In genomic region chr12:65279387-65280112, GRCh38 we compare ENCODE assay signal across 9 cellular contexts. TPM values are rescaled to one million over a fixed set of nuclear protein-coding genes. Genes with fewer than 3 reads are reported as not detected.
A peak's percentile ranks its signal among the peaks of the same experiment; 100 is the strongest.
DNase-seq lines count a peak whose midpoint lies in the region; ATAC-seq and TF ChIP-seq lines count a peak whose summit lies in the region.
"Had no signal": no experiment of that assay in that cellular context is flagged by ENCODE, and none has a peak within 500 bp of the region (broad histone marks: within the 10 kb centered on the region; RNA-seq: fewer than 3 reads in every experiment).

No MANE protein-coding gene starts in this region.

- peaks cover 31% of the 10 kb centered on the region for H3K27me3 ChIP-seq in ectodermal cell (ENCODE audit: control insufficient read depth, insufficient read depth, low read length, poor library complexity, severe bottlenecking)

- no peaks in the 10 kb centered on the region for H3K36me3 ChIP-seq in ectodermal cell (ENCODE audit: control insufficient read depth, insufficient read depth, low read length)

- H3K27me3 Mint-ChIP-seq in neural crest cell (ENCODE audit: low read depth) = peaks cover 24% of the 10 kb centered on the region

- DNase-seq in M059J (ENCODE audit: low read depth) = peak; percentile 36
- DNase-seq in neural crest cell (ENCODE audit: low read depth, low spot score) = no peak
- DNase-seq in AG20443 (ENCODE audit: low spot score) = no peak
- DNase-seq in SIG-M5 treated with dmso at 0.1 percent for 504 hours (lab: John Stamatoyannopoulos, UW; ENCODE audit: unreplicated experiment) = no peak
- DNase-seq in NK-92 (lab: John Stamatoyannopoulos, UW; ENCODE audit: unreplicated experiment) = no peak

- 17 to 19% methylated on average over 20 of the region's 20 CpGs for WGBS in ectodermal cell, 2 experiments

- H3K4me1 Mint-ChIP-seq in neural crest cell = peaks cover 11% of the 10 kb centered on the region

- peak overlapping the region; percentile 85 for H3K4me3 ChIP-seq in ectodermal cell (ENCODE audit: insufficient read depth, low read depth, low read length)

- no peaks in the 10 kb centered on the region for H3K36me3 Mint-ChIP-seq in neural crest cell (ENCODE audit: low read depth)

- H3K4me1 ChIP-seq in ectodermal cell (ENCODE audit: control insufficient read depth, insufficient read depth, low read length) = no peaks in the 10 kb centered on the region

- H3K27ac ChIP-seq in ectodermal cell (ENCODE audit: insufficient read depth, low read depth, low read length, poor library complexity, severe bottlenecking) = no peak overlapping the region

- no peaks in the 10 kb centered on the region for H3K9me3 Mint-ChIP-seq in neural crest cell

- TF ChIP-seq CTCF in neural crest cell (conservative IDR thresholded peaks at IDR 0.05) = no peak

- no peaks in the 10 kb centered on the region for H3K9me3 ChIP-seq in ectodermal cell (ENCODE audit: control insufficient read depth, low read length)

- peak; percentile 21 for ATAC-seq in GM18868 (IDR thresholded peaks at IDR 0.05; ENCODE audit: unreplicated experiment)
- ATAC-seq in GM19452 (IDR thresholded peaks at IDR 0.05; ENCODE audit: unreplicated experiment) = no peak

- H3K27ac Mint-ChIP-seq in neural crest cell (ENCODE audit: unreplicated experiment) = no peak overlapping the region

- peak overlapping the region; percentile 84 for H3K4me3 Mint-ChIP-seq in neural crest cell

RNA-seq across cellular contexts. Expression of gene MSRB3, which starts 1.1 kb away (rescaled TPM):
- 16.8 and 26.0 TPM in 2 replicates for total RNA-seq in M059J (2014; rRNA removed; shearing (Covaris generic))
- polyA plus RNA-seq in ectodermal cell (2013, experiment 1 of 4) = 10.2 TPM
- 10.6 TPM for polyA plus RNA-seq in ectodermal cell (2013, experiment 2 of 4)
- 8.5 TPM for polyA plus RNA-seq in ectodermal cell (2013, experiment 3 of 4)
- polyA plus RNA-seq in ectodermal cell (2013, experiment 4 of 4) = 8.3 TPM
- total RNA-seq in neural crest cell = 7.8 and 8.3 TPM in 2 replicates
- total RNA-seq: T-helper 2 cell treated with Interferon-gamma antibody and Interleukin-4, amounts not matched to agents 100 ng/mL and 5 ng/mL, for 36 hours had no signal
